ENCODE assay signal across 1 cellular context in the genomic region with DNA sequence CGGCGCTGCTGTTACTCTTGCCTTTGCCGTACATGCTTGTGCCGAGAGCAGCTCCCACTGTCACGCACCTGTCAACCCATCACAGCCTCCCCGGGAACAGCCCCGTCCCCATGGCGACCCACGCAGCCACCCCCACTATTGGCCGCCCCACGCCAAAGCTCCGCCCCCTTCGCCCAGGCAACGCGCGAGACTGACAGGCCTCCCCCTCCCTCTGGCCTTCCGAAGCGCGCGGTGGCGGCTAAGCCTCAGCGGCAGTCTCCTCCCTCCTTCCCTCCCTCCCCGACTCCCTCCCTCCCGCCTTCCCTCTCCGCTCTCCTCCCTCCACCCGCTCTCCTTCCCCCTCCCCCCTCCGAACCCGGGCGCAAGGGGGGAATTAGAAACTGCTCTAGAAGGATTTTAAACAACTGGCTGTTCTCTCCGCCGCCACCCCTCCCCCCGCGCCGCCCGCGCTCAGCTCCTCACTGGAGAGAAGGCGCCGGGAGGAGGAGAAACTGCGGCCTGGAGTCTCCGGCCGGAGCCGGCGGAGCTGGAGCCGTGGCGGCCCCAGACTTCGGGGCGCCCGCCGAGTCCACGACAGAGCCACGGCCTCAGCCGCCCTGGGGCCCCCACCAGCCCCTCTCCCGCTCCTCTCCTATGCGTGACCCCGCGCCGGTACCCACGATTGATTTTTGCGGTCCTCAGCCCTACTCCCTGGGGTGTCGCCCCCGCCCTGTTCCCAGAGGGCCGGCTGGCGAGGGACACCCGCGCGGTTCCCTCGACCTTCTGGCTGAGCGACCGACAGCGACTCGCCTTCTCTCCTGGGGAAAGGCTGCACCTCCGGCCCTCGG.
TF ChIP-seq lines count a peak whose summit lies in the region.

A gene (minus strand): TSS at position 89 of the 827 bp plus-strand sequence. CDS start 55 bp downstream, at position 34.

TF ChIP-seq in K562, 482 proteins besides CTCF, POLR2A, EP300 and RAD21 (continued from another document and continues in another):
- TF ChIP-seq, protein P1, sequence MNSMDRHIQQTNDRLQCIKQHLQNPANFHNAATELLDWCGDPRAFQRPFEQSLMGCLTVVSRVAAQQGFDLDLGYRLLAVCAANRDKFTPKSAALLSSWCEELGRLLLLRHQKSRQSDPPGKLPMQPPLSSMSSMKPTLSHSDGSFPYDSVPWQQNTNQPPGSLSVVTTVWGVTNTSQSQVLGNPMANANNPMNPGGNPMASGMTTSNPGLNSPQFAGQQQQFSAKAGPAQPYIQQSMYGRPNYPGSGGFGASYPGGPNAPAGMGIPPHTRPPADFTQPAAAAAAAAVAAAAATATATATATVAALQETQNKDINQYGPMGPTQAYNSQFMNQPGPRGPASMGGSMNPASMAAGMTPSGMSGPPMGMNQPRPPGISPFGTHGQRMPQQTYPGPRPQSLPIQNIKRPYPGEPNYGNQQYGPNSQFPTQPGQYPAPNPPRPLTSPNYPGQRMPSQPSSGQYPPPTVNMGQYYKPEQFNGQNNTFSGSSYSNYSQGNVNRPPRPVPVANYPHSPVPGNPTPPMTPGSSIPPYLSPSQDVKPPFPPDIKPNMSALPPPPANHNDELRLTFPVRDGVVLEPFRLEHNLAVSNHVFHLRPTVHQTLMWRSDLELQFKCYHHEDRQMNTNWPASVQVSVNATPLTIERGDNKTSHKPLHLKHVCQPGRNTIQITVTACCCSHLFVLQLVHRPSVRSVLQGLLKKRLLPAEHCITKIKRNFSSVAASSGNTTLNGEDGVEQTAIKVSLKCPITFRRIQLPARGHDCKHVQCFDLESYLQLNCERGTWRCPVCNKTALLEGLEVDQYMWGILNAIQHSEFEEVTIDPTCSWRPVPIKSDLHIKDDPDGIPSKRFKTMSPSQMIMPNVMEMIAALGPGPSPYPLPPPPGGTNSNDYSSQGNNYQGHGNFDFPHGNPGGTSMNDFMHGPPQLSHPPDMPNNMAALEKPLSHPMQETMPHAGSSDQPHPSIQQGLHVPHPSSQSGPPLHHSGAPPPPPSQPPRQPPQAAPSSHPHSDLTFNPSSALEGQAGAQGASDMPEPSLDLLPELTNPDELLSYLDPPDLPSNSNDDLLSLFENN (IDR thresholded peaks at IDR 0.05; ENCODE audit: low read depth in 2 of 2, low read length in 2 of 2) = peak in 1 of 2 experiments; percentile 79; a peak in 1 of 4 replicates
- TF ChIP-seq NFXL1 (CRISPR knock-in tag; IDR thresholded peaks at IDR 0.05) = no peak
- TF ChIP-seq ZNF583 (CRISPR knock-in tag; IDR thresholded peaks at IDR 0.05) = no peak
- no peak for TF ChIP-seq RBM34 (IDR thresholded peaks at IDR 0.05; ENCODE audit: borderline replicate concordance, insufficient read depth, low read length)
- TF ChIP-seq ZNF507 (tag; conservative IDR thresholded peaks at IDR 0.05) = no peak
- TF ChIP-seq SMARCE1 (IDR thresholded peaks at IDR 0.05) = peak; percentile 41; the same call in 1 of the 2 replicates
- 0 out of 2 replicates have a peak, but pooled peaks have one; percentile 1 for TF ChIP-seq HDAC2 (IDR thresholded peaks at IDR 0.05)
- TF ChIP-seq, protein P2, sequence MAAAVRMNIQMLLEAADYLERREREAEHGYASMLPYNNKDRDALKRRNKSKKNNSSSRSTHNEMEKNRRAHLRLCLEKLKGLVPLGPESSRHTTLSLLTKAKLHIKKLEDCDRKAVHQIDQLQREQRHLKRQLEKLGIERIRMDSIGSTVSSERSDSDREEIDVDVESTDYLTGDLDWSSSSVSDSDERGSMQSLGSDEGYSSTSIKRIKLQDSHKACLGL (CRISPR knock-in tag; IDR thresholded peaks at IDR 0.05; ENCODE audit: borderline replicate concordance, poor library complexity, severe bottlenecking) = no peak
- TF ChIP-seq, protein P3, sequence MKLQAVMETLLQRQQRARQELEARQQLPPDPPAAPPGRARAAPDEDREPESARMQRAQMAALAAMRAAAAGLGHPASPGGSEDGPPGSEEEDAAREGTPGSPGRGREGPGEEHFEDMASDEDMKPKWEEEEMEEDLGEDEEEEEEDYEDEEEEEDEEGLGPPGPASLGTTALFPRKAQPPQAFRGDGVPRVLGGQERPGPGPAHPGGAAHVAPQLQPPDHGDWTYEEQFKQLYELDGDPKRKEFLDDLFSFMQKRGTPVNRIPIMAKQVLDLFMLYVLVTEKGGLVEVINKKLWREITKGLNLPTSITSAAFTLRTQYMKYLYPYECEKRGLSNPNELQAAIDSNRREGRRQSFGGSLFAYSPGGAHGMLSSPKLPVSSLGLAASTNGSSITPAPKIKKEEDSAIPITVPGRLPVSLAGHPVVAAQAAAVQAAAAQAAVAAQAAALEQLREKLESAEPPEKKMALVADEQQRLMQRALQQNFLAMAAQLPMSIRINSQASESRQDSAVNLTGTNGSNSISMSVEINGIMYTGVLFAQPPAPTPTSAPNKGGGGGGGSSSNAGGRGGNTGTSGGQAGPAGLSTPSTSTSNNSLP (IDR thresholded peaks at IDR 0.05; ENCODE audit: borderline replicate concordance, low read depth, low read length) = no peak
- no peak for TF ChIP-seq MCM2 (IDR thresholded peaks at IDR 0.05; ENCODE audit: low read depth)
- TF ChIP-seq HDGF (IDR thresholded peaks at IDR 0.05) = no peak
- TF ChIP-seq RNF2 (IDR thresholded peaks at IDR 0.05) = peak; percentile 92
- TF ChIP-seq GTF2A2 (tag; IDR thresholded peaks at IDR 0.05) = 0 out of 2 replicates have a peak, but pooled peaks have one; percentile 47
- no peak for TF ChIP-seq ZNF695 (CRISPR knock-in tag; IDR thresholded peaks at IDR 0.05)
- TF ChIP-seq FOXA3 (CRISPR knock-in tag; conservative IDR thresholded peaks at IDR 0.05 in 1 of 2, IDR thresholded peaks at IDR 0.05 in 1 of 2) = no peak
- TF ChIP-seq ILF3 (IDR thresholded peaks at IDR 0.05; ENCODE audit: borderline replicate concordance) = no peak
- TF ChIP-seq STAT5A (IDR thresholded peaks at IDR 0.05; ENCODE audit: borderline replicate concordance, low read length) = no peak
- peak; percentile 30 for TF ChIP-seq BRD9 (IDR thresholded peaks at IDR 0.05; ENCODE audit: low read depth, partially characterized antibody)
- peak; percentile 99 for TF ChIP-seq RFX1 (IDR thresholded peaks at IDR 0.05)
- peak; percentile 87 for TF ChIP-seq NBN (IDR thresholded peaks at IDR 0.05; ENCODE audit: low read depth)
- TF ChIP-seq SMAD2 (IDR thresholded peaks at IDR 0.05; ENCODE audit: low read depth, low read length) = no peak
- no peak for TF ChIP-seq ZNF780A (CRISPR knock-in tag; IDR thresholded peaks at IDR 0.05)
- TF ChIP-seq MYNN (IDR thresholded peaks at IDR 0.05) = no peak
- no peak for TF ChIP-seq MYNN (CRISPR knock-in tag; IDR thresholded peaks at IDR 0.05)
- TF ChIP-seq, protein P4, sequence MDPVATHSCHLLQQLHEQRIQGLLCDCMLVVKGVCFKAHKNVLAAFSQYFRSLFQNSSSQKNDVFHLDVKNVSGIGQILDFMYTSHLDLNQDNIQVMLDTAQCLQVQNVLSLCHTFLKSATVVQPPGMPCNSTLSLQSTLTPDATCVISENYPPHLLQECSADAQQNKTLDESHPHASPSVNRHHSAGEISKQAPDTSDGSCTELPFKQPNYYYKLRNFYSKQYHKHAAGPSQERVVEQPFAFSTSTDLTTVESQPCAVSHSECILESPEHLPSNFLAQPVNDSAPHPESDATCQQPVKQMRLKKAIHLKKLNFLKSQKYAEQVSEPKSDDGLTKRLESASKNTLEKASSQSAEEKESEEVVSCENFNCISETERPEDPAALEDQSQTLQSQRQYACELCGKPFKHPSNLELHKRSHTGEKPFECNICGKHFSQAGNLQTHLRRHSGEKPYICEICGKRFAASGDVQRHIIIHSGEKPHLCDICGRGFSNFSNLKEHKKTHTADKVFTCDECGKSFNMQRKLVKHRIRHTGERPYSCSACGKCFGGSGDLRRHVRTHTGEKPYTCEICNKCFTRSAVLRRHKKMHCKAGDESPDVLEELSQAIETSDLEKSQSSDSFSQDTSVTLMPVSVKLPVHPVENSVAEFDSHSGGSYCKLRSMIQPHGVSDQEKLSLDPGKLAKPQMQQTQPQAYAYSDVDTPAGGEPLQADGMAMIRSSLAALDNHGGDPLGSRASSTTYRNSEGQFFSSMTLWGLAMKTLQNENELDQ (CRISPR knock-in tag; IDR thresholded peaks at IDR 0.05; ENCODE audit: borderline replicate concordance) = no peak
- TF ChIP-seq STAG1 (CRISPR knock-in tag; IDR thresholded peaks at IDR 0.05; ENCODE audit: borderline replicate concordance) = no peak
- TF ChIP-seq ZC3H8 (IDR thresholded peaks at IDR 0.05) = no peak
- TF ChIP-seq, protein P5, sequence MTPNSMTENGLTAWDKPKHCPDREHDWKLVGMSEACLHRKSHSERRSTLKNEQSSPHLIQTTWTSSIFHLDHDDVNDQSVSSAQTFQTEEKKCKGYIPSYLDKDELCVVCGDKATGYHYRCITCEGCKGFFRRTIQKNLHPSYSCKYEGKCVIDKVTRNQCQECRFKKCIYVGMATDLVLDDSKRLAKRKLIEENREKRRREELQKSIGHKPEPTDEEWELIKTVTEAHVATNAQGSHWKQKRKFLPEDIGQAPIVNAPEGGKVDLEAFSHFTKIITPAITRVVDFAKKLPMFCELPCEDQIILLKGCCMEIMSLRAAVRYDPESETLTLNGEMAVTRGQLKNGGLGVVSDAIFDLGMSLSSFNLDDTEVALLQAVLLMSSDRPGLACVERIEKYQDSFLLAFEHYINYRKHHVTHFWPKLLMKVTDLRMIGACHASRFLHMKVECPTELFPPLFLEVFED (CRISPR knock-in tag; conservative IDR thresholded peaks at IDR 0.05) = no peak
- TF ChIP-seq C11orf30 (IDR thresholded peaks at IDR 0.05; ENCODE audit: low read depth) = no peak
- TF ChIP-seq TFAM (CRISPR knock-in tag; conservative IDR thresholded peaks at IDR 0.05) = no peak
- TF ChIP-seq NEUROD1 (IDR thresholded peaks at IDR 0.05; ENCODE audit: borderline replicate concordance, low read depth, low read length, partially characterized antibody) = peak; percentile 99
- TF ChIP-seq RHOXF2B (CRISPR knock-in tag; conservative IDR thresholded peaks at IDR 0.05) = no peak
- TF ChIP-seq RB1 (IDR thresholded peaks at IDR 0.05; ENCODE audit: low read depth) = peak; percentile 91
- peak; percentile 23 for TF ChIP-seq SP2 (IDR thresholded peaks at IDR 0.05; ENCODE audit: extremely low read depth, low read depth, low read length, poor library complexity, severe bottlenecking)
- TF ChIP-seq, protein P6, sequence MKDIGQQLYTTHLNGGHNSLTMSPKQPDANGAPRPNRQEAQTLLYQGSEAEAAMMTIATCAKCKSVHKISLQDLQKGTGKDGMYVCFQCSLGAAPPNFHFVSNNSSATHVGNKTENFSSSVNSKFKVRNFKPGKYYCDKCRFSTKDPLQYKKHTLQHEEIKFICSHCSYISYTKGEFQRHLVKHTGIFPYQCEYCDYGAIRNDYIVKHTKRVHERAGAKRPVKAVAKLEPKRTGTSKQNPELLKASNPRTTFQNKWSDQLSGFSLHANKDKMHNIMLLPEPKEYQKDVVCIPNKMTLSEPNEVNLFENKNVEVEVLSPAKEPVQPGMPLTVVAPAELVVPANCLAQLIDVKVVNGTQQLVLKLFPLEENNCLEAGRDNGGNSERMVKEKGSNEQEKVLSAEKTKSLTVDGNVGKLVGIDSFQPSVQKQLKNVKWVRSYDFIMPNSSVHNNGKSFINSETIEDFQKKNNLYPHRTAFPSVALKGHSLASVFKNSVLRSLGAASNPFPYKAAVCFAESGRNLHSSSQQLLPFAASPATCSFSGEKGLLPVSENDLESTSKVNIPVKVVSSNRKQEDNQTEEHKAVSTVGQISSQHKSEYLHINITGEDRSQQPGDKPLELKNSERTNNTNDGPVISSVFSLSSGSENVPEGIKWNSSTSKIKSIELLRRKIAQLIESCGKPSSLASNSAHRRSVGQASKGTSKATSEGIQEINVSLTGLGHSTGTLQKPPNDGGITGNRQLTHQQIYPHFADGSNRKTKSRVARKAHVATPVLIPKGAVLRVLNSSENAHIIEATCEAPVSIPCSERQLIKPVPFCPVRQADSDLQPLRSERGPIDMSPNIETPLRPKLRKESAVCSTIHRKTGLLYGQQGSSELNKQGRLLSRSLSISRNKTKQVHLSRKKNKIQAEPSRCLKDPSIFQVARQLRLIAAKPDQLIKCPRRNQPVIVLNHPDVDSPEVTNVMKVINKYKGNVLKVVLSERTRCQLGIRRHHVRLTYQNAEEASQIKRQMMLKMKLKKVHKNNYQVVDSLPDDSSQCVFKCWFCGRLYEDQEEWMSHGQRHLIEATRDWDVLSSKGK (CRISPR knock-in tag; IDR thresholded peaks at IDR 0.05) = no peak
- no peak for TF ChIP-seq TAF15 (IDR thresholded peaks at IDR 0.05; ENCODE audit: low read depth, low read length)
- no peak for TF ChIP-seq EHMT2 (IDR thresholded peaks at IDR 0.05)
- TF ChIP-seq, protein P7, sequence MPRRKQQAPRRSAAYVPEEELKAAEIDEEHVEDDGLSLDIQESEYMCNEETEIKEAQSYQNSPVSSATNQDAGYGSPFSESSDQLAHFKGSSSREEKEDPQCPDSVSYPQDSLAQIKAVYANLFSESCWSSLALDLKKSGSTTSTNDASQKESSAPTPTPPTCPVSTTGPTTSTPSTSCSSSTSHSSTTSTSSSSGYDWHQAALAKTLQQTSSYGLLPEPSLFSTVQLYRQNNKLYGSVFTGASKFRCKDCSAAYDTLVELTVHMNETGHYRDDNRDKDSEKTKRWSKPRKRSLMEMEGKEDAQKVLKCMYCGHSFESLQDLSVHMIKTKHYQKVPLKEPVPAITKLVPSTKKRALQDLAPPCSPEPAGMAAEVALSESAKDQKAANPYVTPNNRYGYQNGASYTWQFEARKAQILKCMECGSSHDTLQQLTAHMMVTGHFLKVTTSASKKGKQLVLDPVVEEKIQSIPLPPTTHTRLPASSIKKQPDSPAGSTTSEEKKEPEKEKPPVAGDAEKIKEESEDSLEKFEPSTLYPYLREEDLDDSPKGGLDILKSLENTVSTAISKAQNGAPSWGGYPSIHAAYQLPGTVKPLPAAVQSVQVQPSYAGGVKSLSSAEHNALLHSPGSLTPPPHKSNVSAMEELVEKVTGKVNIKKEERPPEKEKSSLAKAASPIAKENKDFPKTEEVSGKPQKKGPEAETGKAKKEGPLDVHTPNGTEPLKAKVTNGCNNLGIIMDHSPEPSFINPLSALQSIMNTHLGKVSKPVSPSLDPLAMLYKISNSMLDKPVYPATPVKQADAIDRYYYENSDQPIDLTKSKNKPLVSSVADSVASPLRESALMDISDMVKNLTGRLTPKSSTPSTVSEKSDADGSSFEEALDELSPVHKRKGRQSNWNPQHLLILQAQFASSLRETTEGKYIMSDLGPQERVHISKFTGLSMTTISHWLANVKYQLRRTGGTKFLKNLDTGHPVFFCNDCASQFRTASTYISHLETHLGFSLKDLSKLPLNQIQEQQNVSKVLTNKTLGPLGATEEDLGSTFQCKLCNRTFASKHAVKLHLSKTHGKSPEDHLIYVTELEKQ (CRISPR knock-in tag; IDR thresholded peaks at IDR 0.05) = no peak
- TF ChIP-seq, protein P8, sequence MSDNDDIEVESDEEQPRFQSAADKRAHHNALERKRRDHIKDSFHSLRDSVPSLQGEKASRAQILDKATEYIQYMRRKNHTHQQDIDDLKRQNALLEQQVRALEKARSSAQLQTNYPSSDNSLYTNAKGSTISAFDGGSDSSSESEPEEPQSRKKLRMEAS (CRISPR knock-in tag; IDR thresholded peaks at IDR 0.05) = peak; percentile 59; the same call in 1 of the 2 replicates
- no peak for TF ChIP-seq ZNF347 (CRISPR knock-in tag; IDR thresholded peaks at IDR 0.05; ENCODE audit: low read depth)
- TF ChIP-seq, protein P9, sequence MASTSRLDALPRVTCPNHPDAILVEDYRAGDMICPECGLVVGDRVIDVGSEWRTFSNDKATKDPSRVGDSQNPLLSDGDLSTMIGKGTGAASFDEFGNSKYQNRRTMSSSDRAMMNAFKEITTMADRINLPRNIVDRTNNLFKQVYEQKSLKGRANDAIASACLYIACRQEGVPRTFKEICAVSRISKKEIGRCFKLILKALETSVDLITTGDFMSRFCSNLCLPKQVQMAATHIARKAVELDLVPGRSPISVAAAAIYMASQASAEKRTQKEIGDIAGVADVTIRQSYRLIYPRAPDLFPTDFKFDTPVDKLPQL (IDR thresholded peaks at IDR 0.05; ENCODE audit: extremely low read depth, insufficient read length) = no peak
- TF ChIP-seq ZSCAN29 (IDR thresholded peaks at IDR 0.05) = peak; percentile 59
- TF ChIP-seq ETV5 (CRISPR knock-in tag; IDR thresholded peaks at IDR 0.05; ENCODE audit: low read depth) = no peak
